ENCODE assay signal across 19 cellular contexts in the genomic region with DNA sequence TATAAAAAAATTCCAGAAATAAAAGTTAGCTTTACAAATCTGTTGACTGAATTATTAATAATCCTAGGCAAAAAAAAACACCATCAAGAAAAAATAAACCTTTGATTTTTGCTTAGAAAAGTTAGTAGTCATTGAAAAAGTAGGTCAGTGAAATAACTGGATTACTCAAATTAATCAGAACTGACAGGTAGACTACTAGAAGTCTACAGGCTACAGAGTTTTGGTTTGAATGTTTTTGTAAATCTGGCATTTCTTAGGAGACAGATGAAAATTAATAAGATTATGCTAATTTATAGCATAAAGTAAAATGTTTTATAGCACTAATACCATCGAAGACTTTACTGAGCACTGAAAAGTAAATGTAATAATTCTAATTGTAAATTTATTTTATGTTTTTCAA.
"Had no signal": no experiment of that assay in that cellular context is flagged by ENCODE, and none has a peak within 500 bp of the region (broad histone marks: within the 10 kb centered on the region; RNA-seq: fewer than 3 reads in every experiment).

No MANE protein-coding gene starts in this region.

- H3K27me3 ChIP-seq: gastrocnemius medialis, heart right ventricle, right atrium auricular region, sigmoid colon, stomach, transverse colon had no signal

- H3K36me3 ChIP-seq: gastrocnemius medialis, heart right ventricle, right atrium auricular region, sigmoid colon, stomach, thoracic aorta, transverse colon had no signal

- H3K27ac ChIP-seq: gastrocnemius medialis, heart right ventricle, right atrium auricular region, sigmoid colon, skin epidermis, stomach, thoracic aorta, transverse colon had no signal

- DNase-seq: cortex of kidney; effector memory CD4-positive, alpha-beta T cell; gastrocnemius medialis; heart right ventricle; islet precursor cell; mammary epithelial cell; naive thymus-derived CD8-positive, alpha-beta T cell; posterior cingulate gyrus; sigmoid colon; stimulated activated CD4-positive, alpha-beta T cell treated with anti-CD3 and anti-CD28 coated beads, Interleukin-12 subunit alpha, Interleukin-12 subunit beta, amount 100 ng/mL, for 4 hours; stimulated activated naive CD4-positive, alpha-beta T cell; stomach; substantia nigra; transverse colon had no signal

- H3K9me3 ChIP-seq: gastrocnemius medialis, heart right ventricle, right atrium auricular region, sigmoid colon, stomach, thoracic aorta, transverse colon had no signal

- H3K4me3 ChIP-seq: gastrocnemius medialis, heart right ventricle, right atrium auricular region, sigmoid colon, skin epidermis, stomach, thoracic aorta, transverse colon had no signal

- ATAC-seq: esophagus mucosa; gastrocnemius medialis; heart right ventricle; left lobe of liver; naive thymus-derived CD8-positive, alpha-beta T cell had no signal

- H3K4me1 ChIP-seq: gastrocnemius medialis, heart right ventricle, right atrium auricular region, sigmoid colon, stomach, transverse colon had no signal
